ENCODE assay signal across 10 cellular contexts in genomic region chr1:25259813-25260212, GRCh38. TPM values are rescaled to one million over a fixed set of nuclear protein-coding genes. Genes with fewer than 3 reads are reported as not detected.
DNase-seq lines count a peak whose midpoint lies in the region; ATAC-seq and TF ChIP-seq lines count a peak whose summit lies in the region.
"Not testable (repeated sequence)": the region's sequence is repeated elsewhere in the genome, so short reads cannot be mapped to it uniquely, and the experiment has no call there.
"Had no signal": no experiment of that assay in that cellular context is flagged by ENCODE, and none has a peak within 500 bp of the region (broad histone marks: within the 10 kb centered on the region; RNA-seq: fewer than 3 reads in every experiment).

No MANE protein-coding gene starts in this region.

- H3K27ac ChIP-seq in ACC112 (ENCODE audit: low read depth, low read length) (peak overlapping the region; percentile 88), SJSA1 (peak overlapping the region; percentile 36)

- not testable (repeated sequence) for H3K4me3 Mint-ChIP-seq in activated T-cell treated with anti-CD3 and anti-CD28 coated beads, Interleukin-2, amount 50 U/mL, for 72 hours; chondrocyte (ENCODE audit: unreplicated experiment); natural killer cell treated with Interleukin-12 subunit alpha and Interleukin-12 subunit beta and Interleukin-15 and Interleukin-18, amount 100 ng/mL, for 72 hours

- peaks cover 11% of the 10 kb centered on the region for H3K79me2 ChIP-seq in ACC112 (ENCODE audit: control insufficient read depth, insufficient read depth, low read length, unreplicated experiment)

- H2AFZ ChIP-seq in ACC112 (ENCODE audit: low read length, unreplicated experiment), result not testable (repeated sequence)

- H3K36me3 Mint-ChIP-seq in activated T-cell treated with anti-CD3 and anti-CD28 coated beads, Interleukin-2, amount 50 U/mL, for 72 hours (ENCODE audit: insufficient read depth in 2 of 2); chondrocyte (ENCODE audit: low read depth); natural killer cell treated with Interleukin-12 subunit alpha and Interleukin-12 subunit beta and Interleukin-15 and Interleukin-18, amount 100 ng/mL, for 72 hours: not testable (repeated sequence)

- not testable (repeated sequence) for H3K27me3 Mint-ChIP-seq in activated T-cell treated with anti-CD3 and anti-CD28 coated beads, Interleukin-2, amount 50 U/mL, for 72 hours (ENCODE audit: low read depth); chondrocyte (ENCODE audit: low read depth); natural killer cell treated with Interleukin-12 subunit alpha and Interleukin-12 subunit beta and Interleukin-15 and Interleukin-18, amount 100 ng/mL, for 72 hours

- not testable (repeated sequence) for H3K9me3 Mint-ChIP-seq in activated T-cell treated with anti-CD3 and anti-CD28 coated beads, Interleukin-2, amount 50 U/mL, for 72 hours; chondrocyte (ENCODE audit: low read depth); natural killer cell treated with Interleukin-12 subunit alpha and Interleukin-12 subunit beta and Interleukin-15 and Interleukin-18, amount 100 ng/mL, for 72 hours

- H3K4me1 Mint-ChIP-seq in activated T-cell treated with anti-CD3 and anti-CD28 coated beads, Interleukin-2, amount 50 U/mL, for 72 hours (ENCODE audit: low read depth), result peaks cover 30% of the 10 kb centered on the region
- H3K4me1 Mint-ChIP-seq in chondrocyte (ENCODE audit: low read depth), result peaks cover 13% of the 10 kb centered on the region
- not testable (repeated sequence) for H3K4me1 Mint-ChIP-seq in natural killer cell treated with Interleukin-12 subunit alpha and Interleukin-12 subunit beta and Interleukin-15 and Interleukin-18, amount 100 ng/mL, for 72 hours (ENCODE audit: low read depth in 2 of 2)

- H3K27ac Mint-ChIP-seq in activated T-cell treated with anti-CD3 and anti-CD28 coated beads, Interleukin-2, amount 50 U/mL, for 72 hours, result peak overlapping the region; percentile 57
- H3K27ac Mint-ChIP-seq in chondrocyte (ENCODE audit: unreplicated experiment), result not testable (repeated sequence)
- peak overlapping the region; percentile 26 to 31 for H3K27ac Mint-ChIP-seq in natural killer cell treated with Interleukin-12 subunit alpha and Interleukin-12 subunit beta and Interleukin-15 and Interleukin-18, amount 100 ng/mL, for 72 hours

- H3K4me3 ChIP-seq in ACC112 (ENCODE audit: low read depth, low read length), result peak overlapping the region; percentile 32; the same call in 1 of the 2 replicates
- not testable (repeated sequence) for H3K4me3 ChIP-seq in SJSA1

- TF ChIP-seq CTCF in chondrocyte (IDR thresholded peaks at IDR 0.05), result peak; percentile 60

- DNase-seq in ELR (ENCODE audit: low read depth) (peak; percentile 77), LHCN-M2 (ENCODE audit: low read depth) (peak; percentile 80), SJSA1 (ENCODE audit: low read depth in 1 of 2, low spot score in 2 of 2) (peak in 1 of 2 experiments; percentile 55), foreskin melanocyte (peak; percentile 62)
- not testable (repeated sequence) for DNase-seq in activated T-cell treated with anti-CD3 and anti-CD28 coated beads, Interleukin-2, amount 50 U/mL, for 72 hours; chondrocyte (ENCODE audit: low spot score); natural killer cell treated with Interleukin-12 subunit alpha and Interleukin-12 subunit beta and Interleukin-15 and Interleukin-18, amount 100 ng/mL, for 72 hours (ENCODE audit: low spot score)

- peak; percentile 80 to 87 for ATAC-seq in activated T-cell treated with anti-CD3 and anti-CD28 coated beads, Interleukin-2, amount 50 U/mL, for 72 hours (replicated peaks in 1 of 2)
- peak; percentile 45 to 85 for ATAC-seq in natural killer cell treated with Interleukin-12 subunit alpha and Interleukin-12 subunit beta and Interleukin-15 and Interleukin-18, amount 100 ng/mL, for 72 hours

- H3K9me3 ChIP-seq in SJSA1 (replicated peaks), result not testable (repeated sequence)

- H3K4me1 ChIP-seq in ACC112 (ENCODE audit: control insufficient read depth, insufficient read depth, low read length, unreplicated experiment), result not testable (repeated sequence)
- peaks cover 13% of the 10 kb centered on the region for H3K4me1 ChIP-seq in SJSA1 (replicated peaks)

- H3K36me3 ChIP-seq in ACC112 (ENCODE audit: insufficient read depth, low read length); SJSA1: not testable (repeated sequence)

- not testable (repeated sequence) for H3K27me3 ChIP-seq in ACC112 (ENCODE audit: insufficient read depth, low read length); SJSA1 (replicated peaks)

RNA-seq across cellular contexts. Expression of gene RHD, which starts 12.5 kb away (rescaled TPM):
- total RNA-seq in LHCN-M2 (2014; rRNA removed), result not detected in 2 replicates
- not detected for polyA plus RNA-seq in LHCN-M2 (2012)
- not detected in 2 replicates for total RNA-seq in SJSA1 (2014; rRNA removed; shearing (Covaris generic))
- total RNA-seq in activated T-cell treated with anti-CD3 and anti-CD28 coated beads, Interleukin-2, amount 50 U/mL, for 72 hours, result under 1 TPM in 1 of 2 donors, not detected in 1; 0.12 TPM
- total RNA-seq in chondrocyte, result not detected in 3 replicates
- total RNA-seq in natural killer cell treated with Interleukin-12 subunit alpha and Interleukin-12 subunit beta and Interleukin-15 and Interleukin-18, amount 100 ng/mL, for 72 hours, result not detected
- total RNA-seq: subcutaneous adipose tissue, vagina had no signal

RNA-seq across cellular contexts. Expression of gene RSRP1, which starts 12.6 kb away (rescaled TPM):
- total RNA-seq in LHCN-M2 (2014; rRNA removed) (65.3 and 75.0 TPM in 2 replicates), chondrocyte (68.5 to 96.7 TPM (median 76.4 TPM) in 3 replicates)
- polyA plus RNA-seq in LHCN-M2 (2012), result 15.5 TPM
- total RNA-seq in SJSA1 (2014; rRNA removed; shearing (Covaris generic)), result 34.5 and 39.0 TPM in 2 replicates
- total RNA-seq in activated T-cell treated with anti-CD3 and anti-CD28 coated beads, Interleukin-2, amount 50 U/mL, for 72 hours, result 100 to 1,000 TPM; 181 to 271 TPM
- 100 to 1,000 TPM; 117 to 171 TPM for total RNA-seq in natural killer cell treated with Interleukin-12 subunit alpha and Interleukin-12 subunit beta and Interleukin-15 and Interleukin-18, amount 100 ng/mL, for 72 hours

RNA-seq across cellular contexts. Expression of gene SYF2, which starts 27.5 kb away (rescaled TPM):
- 50.4 and 52.6 TPM in 2 replicates for total RNA-seq in LHCN-M2 (2014; rRNA removed)
- 29.5 TPM for polyA plus RNA-seq in LHCN-M2 (2012)
- 34.0 and 49.7 TPM in 2 replicates for total RNA-seq in SJSA1 (2014; rRNA removed; shearing (Covaris generic))
- total RNA-seq in activated T-cell treated with anti-CD3 and anti-CD28 coated beads, Interleukin-2, amount 50 U/mL, for 72 hours, result 10 to 100 TPM; 64.8 to 78.0 TPM
- 23.2 to 25.9 TPM (median 24.3 TPM) in 3 replicates for total RNA-seq in chondrocyte
- total RNA-seq in natural killer cell treated with Interleukin-12 subunit alpha and Interleukin-12 subunit beta and Interleukin-15 and Interleukin-18, amount 100 ng/mL, for 72 hours, result 10 to 100 TPM; 27.0 to 32.7 TPM
